Comparison of ENCODE assay signal across 16 cellular contexts in genomic region chr1:178864326-178864725, GRCh38. TPM values are rescaled to one million over a fixed set of nuclear protein-coding genes. Genes with fewer than 3 reads are reported as not detected.
DNase-seq lines count a peak whose midpoint lies in the region; ATAC-seq and TF ChIP-seq lines count a peak whose summit lies in the region.
"Had no signal": no experiment of that assay in that cellular context is flagged by ENCODE, and none has a peak within 500 bp of the region (broad histone marks: within the 10 kb centered on the region; RNA-seq: fewer than 3 reads in every experiment).

No MANE protein-coding gene starts in this region.

- H3K27me3 Mint-ChIP-seq in nephron (ENCODE audit: low read depth), result no peaks in the 10 kb centered on the region

- H3K9me2 ChIP-seq in GM23248 (ENCODE audit: insufficient read depth), result no peaks in the 10 kb centered on the region

- TF ChIP-seq CTCF in nephron (IDR thresholded peaks at IDR 0.05; ENCODE audit: unreplicated experiment in 3 of 3), result no peak
- no peak for TF ChIP-seq CTCF in testis (IDR thresholded peaks at IDR 0.05)

- H3K27me3 ChIP-seq in GM23248 (replicated peaks; ENCODE audit: insufficient read depth) (no peaks in the 10 kb centered on the region), testis (no peaks in the 10 kb centered on the region)
- H3K27me3 ChIP-seq: heart left ventricle had no signal

- H3K4me3 Mint-ChIP-seq in nephron, result no peak overlapping the region

- WGBS in GM23248 (ENCODE audit: low coverage in 1 of 2, low lambda C conversion rate in 2 of 2, missing lambda C conversion rate in 2 of 2), 2 experiments, result 7 to 8% methylated on average over 6 of the region's 6 CpGs
- 45 to 63% methylated on average over 6 of the region's 6 CpGs for WGBS in testis, 2 donors

- H3K36me3 Mint-ChIP-seq in nephron (ENCODE audit: low read depth), result peaks cover 60% of the 10 kb centered on the region

- peak overlapping the region; percentile 80 for H3K4me2 ChIP-seq in GM23248 (ENCODE audit: unreplicated experiment)

- no peaks in the 10 kb centered on the region for H3K9me3 Mint-ChIP-seq in nephron

- H3K9me3 ChIP-seq in GM23248 (ENCODE audit: low read depth) (no peaks in the 10 kb centered on the region), testis (no peaks in the 10 kb centered on the region)
- H3K9me3 ChIP-seq: heart left ventricle had no signal

- TF ChIP-seq POLR2A in testis (IDR thresholded peaks at IDR 0.05), result no peak

- peak overlapping the region in 2 of 3 experiments; percentile 5 to 50 for H3K27ac Mint-ChIP-seq in nephron

- H4K20me1 ChIP-seq in GM23248 (ENCODE audit: insufficient read depth), result no peaks in the 10 kb centered on the region

- peaks cover 34% of the 10 kb centered on the region for H3K4me1 Mint-ChIP-seq in nephron

- H3K4me3 ChIP-seq in GM23248 (peak overlapping the region; percentile 60), testis (no peak overlapping the region)
- H3K4me3 ChIP-seq: heart left ventricle had no signal

- H3K27ac ChIP-seq in GM23248, result no peak overlapping the region
- H3K27ac ChIP-seq in testis, result no peak overlapping the region
- H3K27ac ChIP-seq: WERI-Rb-1 had no signal

- H3K4me1 ChIP-seq in GM23248 (ENCODE audit: insufficient read depth), result peaks cover 39% of the 10 kb centered on the region
- peaks cover 4% of the 10 kb centered on the region for H3K4me1 ChIP-seq in testis

- 0 out of 2 replicates have a peak overlapping the region, but pooled peaks have one; percentile 32 for H2AFZ ChIP-seq in GM23248

- 0 out of 2 replicates have a peak, but pooled peaks cover 5% of the 10 kb centered on the region for H3K79me2 ChIP-seq in GM23248 (ENCODE audit: insufficient read depth)

- DNase-seq in NOMO-1 treated with DMSO at 0.1 percent for 48 hours (lab: John Stamatoyannopoulos, UW; ENCODE audit: unreplicated experiment), result peak; percentile 10
- DNase-seq in NOMO-1 (lab: John Stamatoyannopoulos, UW; ENCODE audit: unreplicated experiment in 2 of 2), result no peak
- DNase-seq in GM23248, result peak; percentile 62
- DNase-seq in amniotic epithelial cell (ENCODE audit: low read depth), result peak; percentile 77
- DNase-seq in testis, result no peak
- no peak for DNase-seq in head of caudate nucleus
- DNase-seq: 8988T, DMS79, HCEC 1CT, heart left ventricle, KG1, NCI-H446 treated with DMSO at 0.1 percent for 48 hours, WERI-Rb-1 had no signal

- ATAC-seq in GM18502 (IDR thresholded peaks at IDR 0.05; ENCODE audit: poor library complexity, unreplicated experiment), result no peak

- intact Hi-C loops in testis (cut with DNase I; ENCODE audit: low total_unique reads), result no loop called here
- intact Hi-C loops in head of caudate nucleus (cut with DNase I), result no loop called here

- in situ Hi-C loops in GM23248 (cut with MboI), result no loop called here

- H3K9ac ChIP-seq in GM23248, result peak overlapping the region; percentile 22; the same call in 1 of the 2 replicates

- H3K36me3 ChIP-seq in GM23248 (ENCODE audit: low read depth) (no peaks in the 10 kb centered on the region), testis (ENCODE audit: low read depth, missing control alignments) (no peaks in the 10 kb centered on the region)
- H3K36me3 ChIP-seq: WERI-Rb-1 had no signal

- H3F3A ChIP-seq in GM23248 (ENCODE audit: insufficient read depth), result peaks cover 23% of the 10 kb centered on the region; the same call in 1 of the 2 replicates

RNA-seq across cellular contexts. Expression of gene ANGPTL1, which starts 6.6 kb away (rescaled TPM):
- total RNA-seq in GM23248 (2014; rRNA removed; shearing (Covaris generic)), result 3.5 and 4.7 TPM in 2 replicates
- polyA plus RNA-seq in GM23248 (2016; fragmentation: Nextera tagmentation; extraction: Ambion mirVana) (3.6 and 4.1 TPM in 2 replicates), testis (ENCODE audit: insufficient read depth, low read depth, low replicate concordance) (18.4 TPM)
- total RNA-seq in testis, result 10 to 100 TPM in 1 of 2 donors, 1 to 10 TPM in 1; 5.0 to 14.7 TPM
- total RNA-seq: kidney epithelial cell had no signal

Comparison
In these comparisons a context has a peak if more than half of its experiments do, and no peak if none do; other contexts are left out.
1. DNase-seq: peak in NOMO-1 treated with DMSO at 0.1 percent for 48 hours (single experiment), GM23248 (single experiment) and amniotic epithelial cell (single experiment); none in NOMO-1 (0 of 2), testis (single experiment) and head of caudate nucleus (0 of 42).